ENCODE assay signal across 9 cellular contexts in the genomic region with DNA sequence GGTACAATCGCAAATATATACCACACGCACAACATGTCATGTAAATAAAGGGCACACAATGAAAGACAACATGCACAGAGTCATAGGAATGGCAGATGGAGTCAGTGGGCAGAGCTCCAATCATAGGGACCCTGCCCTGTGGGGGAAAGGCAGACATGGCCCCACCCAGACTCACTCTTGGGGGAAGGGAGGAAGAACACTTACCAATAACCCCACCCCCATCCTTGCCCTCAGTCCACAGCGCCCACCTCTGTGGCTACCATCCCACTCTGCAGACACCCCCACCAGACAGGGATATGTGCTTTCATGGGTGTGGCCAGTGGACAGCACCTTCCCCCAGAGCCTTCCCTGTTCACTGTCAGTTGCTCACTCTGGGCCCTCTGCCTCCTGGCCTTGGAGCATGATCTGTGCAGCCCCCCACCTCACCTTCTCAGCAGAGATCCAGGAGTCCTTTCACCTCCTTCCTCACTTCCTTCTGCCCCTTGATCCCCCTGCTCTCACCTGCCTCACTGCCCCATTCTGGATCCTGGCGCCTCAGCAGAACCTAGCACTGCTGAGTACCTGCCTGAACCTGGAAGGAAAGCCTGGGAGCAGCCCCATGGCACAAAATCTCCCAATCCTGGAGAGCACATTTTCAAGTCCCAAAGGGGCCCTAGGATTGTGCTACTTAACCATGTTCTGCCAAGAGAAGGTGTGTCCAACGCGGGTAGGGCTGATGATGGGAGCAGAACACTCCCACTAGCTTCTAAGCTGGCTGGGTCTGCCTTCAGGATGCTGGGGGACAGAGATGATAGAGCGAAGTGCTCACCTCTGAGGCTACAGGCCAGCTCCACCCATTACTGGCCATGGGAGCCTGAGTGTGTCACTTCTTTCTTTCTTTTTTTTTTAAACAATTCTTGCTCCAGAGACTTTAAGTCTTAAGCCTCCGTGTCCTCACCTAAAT. TPM values are rescaled to one million over a fixed set of nuclear protein-coding genes. Genes with fewer than 3 reads are reported as not detected.
DNase-seq lines count a peak whose midpoint lies in the region; ATAC-seq lines count a peak whose summit lies in the region.
"Had no signal": no experiment of that assay in that cellular context is flagged by ENCODE, and none has a peak within 500 bp of the region (broad histone marks: within the 10 kb centered on the region; RNA-seq: fewer than 3 reads in every experiment).

No MANE protein-coding gene starts in this region.

- peaks cover 79% of the 10 kb centered on the region for H3K4me1 Mint-ChIP-seq in activated CD8-positive, alpha-beta T cell treated with anti-CD3 and anti-CD28 coated beads, Interleukin-2, amount 10 ng/mL, durations not matched to agents 7 days and 5 days (ENCODE audit: low read depth)
- peaks cover 35 to 41% (median 38%) of the 10 kb centered on the region in 3 donors for H3K4me1 Mint-ChIP-seq in naive B cell

- CTCF ChIA-PET in activated CD8-positive, alpha-beta T cell treated with anti-CD3 and anti-CD28 coated beads, Interleukin-2, amount 10 ng/mL, durations not matched to agents 7 days and 5 days (lab: Charles Lee), result interaction anchor here (0.6 to 5.0 kb wide), 13 partner anchors 9 to 182 kb away, joined by 3 to 54 read pairs (median 5); no protein-coding TSS in a partner anchor

- ATAC-seq in activated CD8-positive, alpha-beta T cell treated with anti-CD3 and anti-CD28 coated beads, Interleukin-2, amount 10 ng/mL, durations not matched to agents 7 days and 5 days, result peak; percentile 7
- ATAC-seq in naive B cell (ENCODE audit: low read depth in 2 of 2) (no peak), HG03025 (IDR thresholded peaks at IDR 0.05; ENCODE audit: low FRiP score, unreplicated experiment) (no peak), esophagus mucosa (no peak), GM21515 (IDR thresholded peaks at IDR 0.05; ENCODE audit: unreplicated experiment) (no peak)

- H3K4me3 ChIP-seq in Jurkat, Clone E6-1 (ENCODE audit: low read length), result peak overlapping the region; percentile 99

- H3K9me3 Mint-ChIP-seq in activated CD8-positive, alpha-beta T cell treated with anti-CD3 and anti-CD28 coated beads, Interleukin-2, amount 10 ng/mL, durations not matched to agents 7 days and 5 days (ENCODE audit: insufficient read depth), result no peaks in the 10 kb centered on the region
- no peaks in the 10 kb centered on the region for H3K9me3 Mint-ChIP-seq in naive B cell

- peaks cover 45% of the 10 kb centered on the region for H3K36me3 Mint-ChIP-seq in activated CD8-positive, alpha-beta T cell treated with anti-CD3 and anti-CD28 coated beads, Interleukin-2, amount 10 ng/mL, durations not matched to agents 7 days and 5 days (ENCODE audit: low read depth)
- H3K36me3 Mint-ChIP-seq in naive B cell, result no peaks in the 10 kb centered on the region

- H3K4me3 Mint-ChIP-seq in activated CD8-positive, alpha-beta T cell treated with anti-CD3 and anti-CD28 coated beads, Interleukin-2, amount 10 ng/mL, durations not matched to agents 7 days and 5 days, result peak overlapping the region; percentile 83
- peak overlapping the region; percentile 81 to 96 (median 94) for H3K4me3 Mint-ChIP-seq in naive B cell

- POLR2A ChIA-PET in activated CD8-positive, alpha-beta T cell treated with anti-CD3 and anti-CD28 coated beads, Interleukin-2, amount 10 ng/mL, durations not matched to agents 7 days and 5 days (lab: Charles Lee), result interaction anchor here (0.6 to 14.1 kb wide), 9 partner anchors 13 to 182 kb away, joined by 3 to 344 read pairs (median 13); a partner anchor contains a TSS

- DNase-seq in D341Med (ENCODE audit: low spot score), result peak; percentile 78
- DNase-seq in Jurkat, Clone E6-1 (ENCODE audit: low read depth, low spot score), result no peak
- peak; percentile 72 for DNase-seq in activated CD8-positive, alpha-beta T cell treated with anti-CD3 and anti-CD28 coated beads, Interleukin-2, amount 10 ng/mL, durations not matched to agents 7 days and 5 days
- DNase-seq in naive B cell, result no peak
- no peak for DNase-seq in SW 1271 (lab: John Stamatoyannopoulos, UW)
- DNase-seq: NCI-H2081 had no signal

- peak overlapping the region; percentile 95 for H3K27ac Mint-ChIP-seq in activated CD8-positive, alpha-beta T cell treated with anti-CD3 and anti-CD28 coated beads, Interleukin-2, amount 10 ng/mL, durations not matched to agents 7 days and 5 days
- H3K27ac Mint-ChIP-seq in naive B cell, result peak overlapping the region in 5 of 6 donors; percentile 6 to 77 (median 57)

- no peaks in the 10 kb centered on the region for H3K27me3 Mint-ChIP-seq in activated CD8-positive, alpha-beta T cell treated with anti-CD3 and anti-CD28 coated beads, Interleukin-2, amount 10 ng/mL, durations not matched to agents 7 days and 5 days (ENCODE audit: low read depth)
- peaks cover 0 to 20% (median 0%) of the 10 kb centered on the region in 3 donors for H3K27me3 Mint-ChIP-seq in naive B cell

RNA-seq across cellular contexts. Expression of a gene that starts 1.5 kb away (rescaled TPM):
- 108 TPM for polyA plus RNA-seq in Jurkat, Clone E6-1 (2012; ENCODE audit: insufficient read depth, insufficient read length)
- total RNA-seq in activated CD8-positive, alpha-beta T cell treated with anti-CD3 and anti-CD28 coated beads, Interleukin-2, amount 10 ng/mL, durations not matched to agents 7 days and 5 days, result 100 to 1,000 TPM; 273 to 290 TPM
- polyA plus RNA-seq in naive B cell (ENCODE audit: low read depth in 6 of 6), result 1 to 10 TPM in 5 of 6 donors, under 1 TPM in 1; 0.26 to 5.4 (median 3.5) TPM
- 25.3 TPM for total RNA-seq in esophagus mucosa

RNA-seq across cellular contexts. Expression of a gene that starts 35.7 kb away (rescaled TPM):
- 23.6 TPM for polyA plus RNA-seq in Jurkat, Clone E6-1 (2012; ENCODE audit: insufficient read depth, insufficient read length)
- total RNA-seq in activated CD8-positive, alpha-beta T cell treated with anti-CD3 and anti-CD28 coated beads, Interleukin-2, amount 10 ng/mL, durations not matched to agents 7 days and 5 days, result 10 to 100 TPM; 47.9 to 50.7 TPM
- polyA plus RNA-seq in naive B cell (ENCODE audit: low read depth in 6 of 6), result 10 to 100 TPM in 5 of 6 donors, 1 to 10 TPM in 1; 3.6 to 22.8 (median 17.4) TPM
- total RNA-seq in esophagus mucosa, result 45.2 TPM

RNA-seq across cellular contexts. Expression of a gene that starts 48.1 kb away (rescaled TPM):
- polyA plus RNA-seq in Jurkat, Clone E6-1 (2012; ENCODE audit: insufficient read depth, insufficient read length), result 3.0 TPM
- 10 to 100 TPM; 51.6 to 52.9 TPM for total RNA-seq in activated CD8-positive, alpha-beta T cell treated with anti-CD3 and anti-CD28 coated beads, Interleukin-2, amount 10 ng/mL, durations not matched to agents 7 days and 5 days
- polyA plus RNA-seq in naive B cell (ENCODE audit: low read depth in 6 of 6), result under 1 TPM; 0.34 to 0.97 (median 0.72) TPM
- total RNA-seq in esophagus mucosa, result 1.2 TPM

Comparison
In these comparisons a context has a peak if more than half of its experiments do, and no peak if none do; other contexts are left out.
1. DNase-seq: peak in D341Med (single experiment) and activated CD8-positive, alpha-beta T cell treated with anti-CD3 and anti-CD28 coated beads, Interleukin-2, amount 10 ng/mL, durations not matched to agents 7 days and 5 days (single experiment); none in Jurkat, Clone E6-1 (single experiment), naive B cell (single experiment) and SW 1271 (0 of 2).
2. RNA of a gene that starts 1.5 kb away (total RNA-seq): 273 to 290 TPM in activated CD8-positive, alpha-beta T cell treated with anti-CD3 and anti-CD28 coated beads, Interleukin-2, amount 10 ng/mL, durations not matched to agents 7 days and 5 days; 25.3 TPM in esophagus mucosa (single experiment); every median in the first group is over 10 times any median in the second.
3. RNA of a gene that starts 48.1 kb away (total RNA-seq): 51.6 to 52.9 TPM in activated CD8-positive, alpha-beta T cell treated with anti-CD3 and anti-CD28 coated beads, Interleukin-2, amount 10 ng/mL, durations not matched to agents 7 days and 5 days; 1.2 TPM in esophagus mucosa (single experiment); every median in the first group is over 10 times any median in the second.